Comparison of ENCODE assay signal across 8 cellular contexts in the genomic region with DNA sequence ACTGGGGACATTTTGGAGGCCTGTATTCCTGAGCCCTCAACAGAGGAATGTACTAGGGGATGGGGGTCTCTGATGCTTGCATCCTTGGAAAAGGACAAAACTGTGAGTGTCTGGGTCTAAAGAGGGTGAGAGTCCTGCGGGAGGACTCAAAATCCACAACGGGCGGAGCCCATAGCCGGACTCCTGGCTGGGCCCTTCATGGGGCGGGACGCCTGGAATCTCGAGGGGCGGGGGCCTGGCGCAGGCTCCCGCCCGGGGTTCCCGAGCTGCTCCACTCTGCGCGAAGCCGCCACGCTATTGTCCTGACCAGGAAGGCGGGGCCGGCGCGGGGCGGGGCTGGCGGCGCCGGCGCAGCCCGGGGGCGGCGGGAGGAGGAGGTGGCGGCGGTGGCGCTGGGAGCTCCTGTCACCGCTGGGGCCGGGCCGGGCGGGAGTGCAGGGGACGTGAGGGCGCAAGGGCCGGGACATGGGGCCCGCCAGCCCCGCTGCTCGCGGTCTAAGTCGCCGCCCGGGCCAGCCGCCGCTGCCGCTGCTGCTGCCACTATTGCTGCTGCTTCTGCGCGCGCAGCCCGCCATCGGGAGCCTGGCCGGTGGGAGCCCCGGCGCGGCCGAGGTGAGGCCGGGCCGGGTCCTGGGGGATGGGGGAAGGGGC. TPM values are rescaled to one million over a fixed set of nuclear protein-coding genes. Genes with fewer than 3 reads are reported as not detected.
A peak's percentile ranks its signal among the peaks of the same experiment; 100 is the strongest.
DNase-seq lines count a peak whose midpoint lies in the region; ATAC-seq and TF ChIP-seq lines count a peak whose summit lies in the region.

Gene APLP1 (plus strand): TSS at position 403 of the 651 bp plus-strand sequence. CDS start 63 bp downstream, at position 466.

- H3K4me3 Mint-ChIP-seq in mesothelial cell of epicardium, result peak within 1 kb of the TSS; percentile 78

- peak within 1 kb of the TSS; percentile 8 for H3K4me3 ChIP-seq in endocrine pancreas (ENCODE audit: control insufficient read depth, insufficient read depth, low read length)

- H3K9me3 Mint-ChIP-seq in mesothelial cell of epicardium, result no peaks in the 10 kb centered on the region

- TF ChIP-seq CTCF in mesothelial cell of epicardium (IDR thresholded peaks at IDR 0.05; ENCODE audit: unreplicated experiment), result no peak

- no peaks in the 10 kb centered on the region for H3K36me3 Mint-ChIP-seq in mesothelial cell of epicardium

- ATAC-seq in GM19025 (IDR thresholded peaks at IDR 0.05; ENCODE audit: low read depth, unreplicated experiment) (peak; percentile 52), HG03521 (IDR thresholded peaks at IDR 0.05; ENCODE audit: unreplicated experiment) (no peak)

- H3K27ac Mint-ChIP-seq in mesothelial cell of epicardium, result peak within 1 kb of the TSS; percentile 77

- no peaks in the 10 kb centered on the region for H3K27me3 ChIP-seq in endocrine pancreas (ENCODE audit: control insufficient read depth, insufficient read depth, low read length)

- peaks cover 64% of the 10 kb centered on the region for H3K27me3 Mint-ChIP-seq in mesothelial cell of epicardium (ENCODE audit: low read depth)

- H3K9me3 ChIP-seq in endocrine pancreas (ENCODE audit: control insufficient read depth, low read length), result no peaks in the 10 kb centered on the region

- H3K36me3 ChIP-seq in endocrine pancreas (ENCODE audit: control insufficient read depth, insufficient read depth, low read length), result no peaks in the 10 kb centered on the region

- DNase-seq in A172 (ENCODE audit: low spot score) (peak; percentile 39), NCI-H446 treated with DMSO at 0.1 percent for 48 hours (lab: John Stamatoyannopoulos, UW) (peak; percentile 32), mesothelial cell of epicardium (ENCODE audit: low spot score in 2 of 2, unreplicated experiment in 2 of 2) (peak; percentile 62 to 74)
- peak; percentile 14 for DNase-seq in activated CD8-positive, alpha-beta memory T cell treated with anti-CD3 and anti-CD28 coated beads, Interleukin-2, amount 50 U/mL, for 24 hours (ENCODE audit: extremely low read depth)
- DNase-seq in stimulated activated CD8-positive, alpha-beta memory T cell treated with anti-CD3 and anti-CD28 coated beads, Interleukin-7, amount 100 ng/mL, for 48 hours (ENCODE audit: extremely low read depth in 1 of 2, low read depth in 1 of 2), result peak; percentile 25 to 39

- H3K9ac ChIP-seq in endocrine pancreas (ENCODE audit: control insufficient read depth, insufficient read depth, low read length), result peak within 1 kb of the TSS; percentile 84

- no peaks in the 10 kb centered on the region for H3K4me1 ChIP-seq in endocrine pancreas (ENCODE audit: control insufficient read depth, insufficient read depth, low read length)

- H3K4me1 Mint-ChIP-seq in mesothelial cell of epicardium, result peaks cover 16% of the 10 kb centered on the region

RNA-seq across cellular contexts. Expression of gene APLP1, which starts in this region (rescaled TPM):
- 39.8 and 52.5 TPM in 2 replicates for total RNA-seq in A172 (2014; rRNA removed; shearing (Covaris generic))
- 137 to 151 TPM (median 146 TPM) in 3 replicates for total RNA-seq in mesothelial cell of epicardium

Comparison
In these comparisons a context has a peak if more than half of its experiments do, and no peak if none do; other contexts are left out.
1. DNase-seq: peak in every context shown above with its lines; median percentile 68 in mesothelial cell of epicardium; 39 in A172; 32 in NCI-H446 treated with DMSO at 0.1 percent for 48 hours; 32 in stimulated activated CD8-positive, alpha-beta memory T cell treated with anti-CD3 and anti-CD28 coated beads, Interleukin-7, amount 100 ng/mL, for 48 hours; 14 in activated CD8-positive, alpha-beta memory T cell treated with anti-CD3 and anti-CD28 coated beads, Interleukin-2, amount 50 U/mL, for 24 hours.